Comparison of ENCODE assay signal across 18 cellular contexts in genomic region chr2:134412639-134412999, GRCh38.
A peak's percentile ranks its signal among the peaks of the same experiment; 100 is the strongest.
DNase-seq lines count a peak whose midpoint lies in the region; ATAC-seq and TF ChIP-seq lines count a peak whose summit lies in the region.
"Had no signal": no experiment of that assay in that cellular context is flagged by ENCODE, and none has a peak within 500 bp of the region (broad histone marks: within the 10 kb centered on the region; RNA-seq: fewer than 3 reads in every experiment).

No MANE protein-coding gene starts in this region.

- CTCF ChIA-PET in mammary epithelial cell (lab: Charles Lee; ENCODE audit: low non-redundant PET) (interaction anchor here (0.6 to 1.6 kb wide), 3 partner anchors 36 to 294 kb away, joined by 3 to 13 read pairs (median 9); no protein-coding TSS in a partner anchor), activated B cell treated with CpG ODN at 0.5 μM for 24 hours (lab: Charles Lee) (interaction anchor here (0.9 to 8.3 kb wide), 41 partner anchors 9 to 532 kb away, joined by 3 to 243 read pairs (median 6); no protein-coding TSS in a partner anchor)

- intact Hi-C loops in breast epithelium (cut with DNase I; ENCODE audit: low total_unique reads) (loop anchor here (10.0 kb wide), 1 partner anchor 288 kb away; no protein-coding TSS in a partner anchor), mammary epithelial cell (cut with micrococcal nuclease) (loop anchor here (1.0 to 5.0 kb wide), 6 partner anchors 36 to 526 kb away; no protein-coding TSS in a partner anchor), activated B cell treated with CpG ODN at 0.5 μM for 24 hours (cut with micrococcal nuclease) (loop anchor here (1.0 to 5.0 kb wide), 6 partner anchors 167 to 526 kb away; no protein-coding TSS in a partner anchor)

- H3K36me3 ChIP-seq in breast epithelium (no peaks in the 10 kb centered on the region), mammary epithelial cell (ENCODE audit: insufficient read depth, low read length) (no peaks in the 10 kb centered on the region), mesodermal cell (ENCODE audit: control insufficient read depth, insufficient read depth, low read length) (peaks cover 9% of the 10 kb centered on the region)

- POLR2A ChIA-PET in activated B cell treated with CpG ODN at 0.5 μM for 24 hours (lab: Charles Lee), result interaction anchor here (0.5 to 2.4 kb wide), 4 partner anchors 138 to 528 kb away, joined by 3 to 47 read pairs (median 4); no protein-coding TSS in a partner anchor

- 80% methylated on average over 7 of the region's 8 CpGs for WGBS in mammary epithelial cell (ENCODE audit: low coverage, missing lambda C conversion rate)
- WGBS in mesodermal cell (ENCODE audit: insufficient coverage in 2 of 2), 2 experiments, result 89 to 94% methylated on average over 3 to 4 of the region's 8 CpGs

- H3K27ac ChIP-seq in breast epithelium, result peak overlapping the region; percentile 45 to 80
- no peak overlapping the region for H3K27ac ChIP-seq in mammary epithelial cell (ENCODE audit: insufficient read depth, low read depth, low read length)
- peak overlapping the region; percentile 4 for H3K27ac ChIP-seq in mesodermal cell (ENCODE audit: low read depth, low read length, severe bottlenecking)
- H3K27ac ChIP-seq: 22Rv1, tibial artery had no signal

- no peaks in the 10 kb centered on the region for H3K27me3 Mint-ChIP-seq in activated B cell treated with CpG ODN at 0.5 μM for 24 hours
- no peaks in the 10 kb centered on the region for H3K27me3 Mint-ChIP-seq in activated T-cell treated with anti-CD3 and anti-CD28 coated beads, Interleukin-2, amount 50 U/mL, for 24 hours
- H3K27me3 Mint-ChIP-seq: B cell, naive B cell had no signal

- H4K20me1 ChIP-seq in mammary epithelial cell (ENCODE audit: insufficient read depth, low read length), result no peaks in the 10 kb centered on the region

- no peaks in the 10 kb centered on the region for H3K9me3 Mint-ChIP-seq in activated B cell treated with CpG ODN at 0.5 μM for 24 hours
- H3K9me3 Mint-ChIP-seq in activated T-cell treated with anti-CD3 and anti-CD28 coated beads, Interleukin-2, amount 50 U/mL, for 24 hours, result no peaks in the 10 kb centered on the region
- H3K9me3 Mint-ChIP-seq: activated naive CD4-positive, alpha-beta T cell treated with anti-CD3 and anti-CD28 coated beads, Interleukin-2, amount 50 U/mL, for 72 hours; activated T-helper 2 cell treated with anti-CD3 and anti-CD28 coated beads, Interferon-gamma antibody, Interleukin-2, Interleukin-4, amounts not matched to agents 10 μg/mL and 5 μg/mL and 100 μg/mL, durations not matched to agents 14 hours and 24 hours and 36 hours; naive B cell; WTC11 had no signal

- peak in 1 of 2 donors; percentile 34 for DNase-seq in breast epithelium (ENCODE audit: low spot score in 2 of 2)
- DNase-seq in mammary epithelial cell, result no peak
- DNase-seq in activated B cell treated with CpG ODN at 0.5 μM for 24 hours, result no peak
- DNase-seq in activated CD8-positive, alpha-beta memory T cell treated with anti-CD3 and anti-CD28 coated beads for 24 hours, result no peak
- DNase-seq in activated T-cell treated with anti-CD3 and anti-CD28 coated beads, Interleukin-2, amount 50 U/mL, for 24 hours, result no peak
- no peak for DNase-seq in stimulated activated CD4-positive, alpha-beta T cell treated with anti-CD3 and anti-CD28 coated beads, Interleukin-4, amount 100 ng/mL, for 1 hour
- DNase-seq: NCI-H1048 had no signal

- no peaks in the 10 kb centered on the region for H3K27me3 ChIP-seq in breast epithelium
- no peaks in the 10 kb centered on the region for H3K27me3 ChIP-seq in mammary epithelial cell (ENCODE audit: insufficient read depth, low read length)
- H3K27me3 ChIP-seq: heart right ventricle, tibial artery had no signal

- no TSS peak for BruUV-seq in mammary epithelial cell (replicated peaks; lab: Mats Ljungman, UMichigan)

- ATAC-seq in activated B cell treated with CpG ODN at 0.5 μM for 24 hours (ENCODE audit: low read depth), result no peak
- ATAC-seq in HG03342 (IDR thresholded peaks at IDR 0.05; ENCODE audit: unreplicated experiment), result no peak

- peaks cover 41% of the 10 kb centered on the region for H3K4me1 Mint-ChIP-seq in activated B cell treated with CpG ODN at 0.5 μM for 24 hours
- H3K4me1 Mint-ChIP-seq in activated T-cell treated with anti-CD3 and anti-CD28 coated beads, Interleukin-2, amount 50 U/mL, for 24 hours (ENCODE audit: low read depth), result peaks cover 44% of the 10 kb centered on the region

- no peak overlapping the region for H3K9ac ChIP-seq in mammary epithelial cell (ENCODE audit: insufficient read depth, low read length)

- no peaks in the 10 kb centered on the region for H3K79me2 ChIP-seq in mammary epithelial cell (ENCODE audit: insufficient read depth, low read length)

- in situ Hi-C loops in mammary epithelial cell (cut with MboI; ENCODE audit: low sequenced_read_pairs in 2 of 2), result loop anchor here (10.0 to 25.0 kb wide), 4 partner anchors 175 to 525 kb away; no protein-coding TSS in a partner anchor

- peak overlapping the region; percentile 86 for H3K27ac Mint-ChIP-seq in activated B cell treated with CpG ODN at 0.5 μM for 24 hours
- no peak overlapping the region for H3K27ac Mint-ChIP-seq in activated T-cell treated with anti-CD3 and anti-CD28 coated beads, Interleukin-2, amount 50 U/mL, for 24 hours
- H3K27ac Mint-ChIP-seq: activated naive CD4-positive, alpha-beta T cell treated with anti-CD3 and anti-CD28 coated beads, Interleukin-2, amount 50 U/mL, for 72 hours; activated T-helper 2 cell treated with anti-CD3 and anti-CD28 coated beads, Interferon-gamma antibody, Interleukin-2, Interleukin-4, amounts not matched to agents 10 μg/mL and 5 μg/mL and 100 μg/mL, durations not matched to agents 14 hours and 24 hours and 36 hours; WTC11 had no signal

- no peak for TF ChIP-seq POLR2A in breast epithelium (IDR thresholded peaks at IDR 0.05)

- no peak overlapping the region for H3K4me2 ChIP-seq in mammary epithelial cell (ENCODE audit: insufficient read depth, low read depth, low read length)

- H3K9me3 ChIP-seq in breast epithelium, result no peaks in the 10 kb centered on the region
- H3K9me3 ChIP-seq in mammary epithelial cell (replicated peaks; ENCODE audit: insufficient read depth, low read length), result no peaks in the 10 kb centered on the region
- no peaks in the 10 kb centered on the region for H3K9me3 ChIP-seq in mesodermal cell (ENCODE audit: control insufficient read depth, low read length)
- H3K9me3 ChIP-seq: heart right ventricle, tibial artery had no signal

- no peak overlapping the region for H3K4me3 Mint-ChIP-seq in activated B cell treated with CpG ODN at 0.5 μM for 24 hours
- no peak overlapping the region for H3K4me3 Mint-ChIP-seq in activated T-cell treated with anti-CD3 and anti-CD28 coated beads, Interleukin-2, amount 50 U/mL, for 24 hours
- H3K4me3 Mint-ChIP-seq: B cell, WTC11 had no signal

- dilution Hi-C loops in mammary epithelial cell (cut with HindIII; ENCODE audit: low sequenced_read_pairs), result no loop called here

- peaks cover 54% of the 10 kb centered on the region for H3K36me3 Mint-ChIP-seq in activated B cell treated with CpG ODN at 0.5 μM for 24 hours (ENCODE audit: low read depth)
- H3K36me3 Mint-ChIP-seq in activated T-cell treated with anti-CD3 and anti-CD28 coated beads, Interleukin-2, amount 50 U/mL, for 24 hours (ENCODE audit: low read depth), result peaks cover 50% of the 10 kb centered on the region
- H3K36me3 Mint-ChIP-seq: activated naive CD4-positive, alpha-beta T cell treated with anti-CD3 and anti-CD28 coated beads, Interleukin-2, amount 50 U/mL, for 72 hours; WTC11 had no signal

- TF ChIP-seq CTCF in breast epithelium (IDR thresholded peaks at IDR 0.05) (no peak), mammary epithelial cell (conservative IDR thresholded peaks at IDR 0.05 in 1 of 2, IDR thresholded peaks at IDR 0.05 in 1 of 2; ENCODE audit: extremely low read depth in 1 of 2, insufficient read depth in 1 of 2, low read depth in 1 of 2, low read length in 2 of 2) (no peak), activated B cell treated with CpG ODN at 0.5 μM for 24 hours (IDR thresholded peaks at IDR 0.05) (no peak)

- H3K4me3 ChIP-seq in breast epithelium (no peak overlapping the region), mammary epithelial cell (replicated peaks in 1 of 3; ENCODE audit: insufficient read depth in 1 of 3, low read depth in 2 of 3, low read length in 3 of 3) (no peak overlapping the region), mesodermal cell (ENCODE audit: extremely low read depth, insufficient read depth, low read length, poor library complexity, severe bottlenecking) (no peak overlapping the region)
- H3K4me3 ChIP-seq: GM12878, heart right ventricle, tibial artery had no signal

- H3K4me1 ChIP-seq in breast epithelium (peaks cover 0 to 15% of the 10 kb centered on the region in 2 donors), mammary epithelial cell (ENCODE audit: insufficient read depth, low read length) (peaks cover 32% of the 10 kb centered on the region), mesodermal cell (ENCODE audit: control insufficient read depth, insufficient read depth, low read length, poor library complexity, severe bottlenecking) (peaks cover 16% of the 10 kb centered on the region)

- H2AFZ ChIP-seq in mammary epithelial cell (ENCODE audit: low read depth, low read length), result no peak overlapping the region
